Comparison of ENCODE assay signal across 11 cellular contexts in the genomic region with DNA sequence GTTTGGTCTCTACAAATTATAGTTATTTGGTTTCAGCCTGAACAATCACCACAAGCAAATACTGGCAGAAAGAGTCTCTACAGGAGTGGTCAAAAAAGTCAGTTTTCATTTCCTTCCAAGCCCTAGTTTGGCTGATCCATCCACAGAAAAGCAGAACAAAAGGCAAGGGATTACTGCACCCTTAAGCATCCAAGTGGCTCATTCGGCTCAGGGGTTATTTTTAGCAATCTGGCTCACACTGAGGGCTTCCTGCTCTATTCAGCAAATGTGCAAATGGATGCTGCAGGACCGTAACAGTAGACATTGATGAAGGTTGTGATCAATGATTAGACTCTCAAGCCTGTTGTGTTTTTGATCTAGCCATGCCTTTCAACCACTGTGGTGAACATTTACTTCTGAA.
DNase-seq lines count a peak whose midpoint lies in the region; FAIRE-seq and TF ChIP-seq lines count a peak whose summit lies in the region.
"Had no signal": no experiment of that assay in that cellular context is flagged by ENCODE, and none has a peak within 500 bp of the region (broad histone marks: within the 10 kb centered on the region; RNA-seq: fewer than 3 reads in every experiment).

No MANE protein-coding gene starts in this region.

- no peak overlapping the region for H2AK5ac ChIP-seq in mesendoderm (ENCODE audit: low read length)

- H3K4me2 ChIP-seq in astrocyte (ENCODE audit: low read length), result peak overlapping the region; percentile 81
- H3K4me2 ChIP-seq in mesendoderm (ENCODE audit: low read length), result no peak overlapping the region

- TF ChIP-seq CTCF in astrocyte (IDR thresholded peaks at IDR 0.05; ENCODE audit: insufficient read depth, low read depth, low read length), result no peak

- peak overlapping the region; percentile 75 for H3K27ac ChIP-seq in astrocyte (ENCODE audit: low read depth, low read length)
- no peak overlapping the region for H3K27ac ChIP-seq in mesendoderm (ENCODE audit: low read depth, low read length)

- H3K27ac Mint-ChIP-seq in astrocyte (ENCODE audit: unreplicated experiment), result peak overlapping the region; percentile 81
- H3K27ac Mint-ChIP-seq: activated naive CD8-positive, alpha-beta T cell treated with anti-CD3 and anti-CD28 coated beads, Interleukin-2, amount 50 U/mL, for 24 hours had no signal

- H3K4me3 ChIP-seq in astrocyte (ENCODE audit: insufficient read depth, low read depth, low read length) (peak overlapping the region; percentile 58), mesendoderm (ENCODE audit: low read length) (no peak overlapping the region)

- peaks cover 2% of the 10 kb centered on the region for H3K36me3 Mint-ChIP-seq in astrocyte (ENCODE audit: low read depth, unreplicated experiment)

- no peak overlapping the region for H3K4ac ChIP-seq in mesendoderm (ENCODE audit: low read depth, low read length)

- H3K56ac ChIP-seq in mesendoderm (ENCODE audit: low read length), result no peak overlapping the region

- no peak overlapping the region for H4K8ac ChIP-seq in mesendoderm (ENCODE audit: low read depth, low read length)

- H3K9ac ChIP-seq in astrocyte (ENCODE audit: low read length) (peak overlapping the region; percentile 75), mesendoderm (ENCODE audit: low read length) (no peak overlapping the region)

- peak; percentile 56 for DNase-seq in DMS153 treated with DMSO at 0.1 percent for 48 hours (lab: John Stamatoyannopoulos, UW; ENCODE audit: unreplicated experiment)
- peak; percentile 58 for DNase-seq in NCI-H1092 treated with DMSO at 0.1 percent for 48 hours (lab: John Stamatoyannopoulos, UW)
- peak; percentile 84 for DNase-seq in astrocyte (ENCODE audit: low read depth)
- peak; percentile 13 for DNase-seq in mesendoderm
- DNase-seq in effector CD8-positive, alpha-beta T cell (lab: John Stamatoyannopoulos, UW), result no peak
- DNase-seq in inferior parietal cortex (ENCODE audit: extremely low spot score), result no peak
- DNase-seq in middle frontal gyrus (ENCODE audit: extremely low spot score, low spot score), result no peak
- DNase-seq in HUDEP-2 (lab: John Stamatoyannopoulos, UW; ENCODE audit: unreplicated experiment in 76 of 76), result no peak
- DNase-seq: activated CD4-positive, alpha-beta T cell treated with anti-CD3 and anti-CD28 coated beads, Interleukin-2, amount 50 U/mL, for 4 hours; activated naive CD8-positive, alpha-beta T cell treated with anti-CD3 and anti-CD28 coated beads, Interleukin-2, amount 50 U/mL, for 24 hours; DND-41 had no signal

- peaks cover 34% of the 10 kb centered on the region for H3K4me1 ChIP-seq in astrocyte (ENCODE audit: insufficient read depth, low read length)
- H3K4me1 ChIP-seq in mesendoderm (ENCODE audit: control insufficient read depth, low read depth, low read length), result no peaks in the 10 kb centered on the region

- peak overlapping the region; percentile 17 for H3K4me3 Mint-ChIP-seq in astrocyte (ENCODE audit: unreplicated experiment)
- H3K4me3 Mint-ChIP-seq: activated naive CD8-positive, alpha-beta T cell treated with anti-CD3 and anti-CD28 coated beads, Interleukin-2, amount 50 U/mL, for 24 hours had no signal

- H3K4me1 Mint-ChIP-seq in astrocyte (ENCODE audit: low read depth, unreplicated experiment), result peaks cover 38% of the 10 kb centered on the region
- H3K4me1 Mint-ChIP-seq: activated naive CD8-positive, alpha-beta T cell treated with anti-CD3 and anti-CD28 coated beads, Interleukin-2, amount 50 U/mL, for 24 hours had no signal

- H2AFZ ChIP-seq in astrocyte (ENCODE audit: low read depth, low read length), result peak overlapping the region; percentile 39

- no peaks in the 10 kb centered on the region for H3K27me3 Mint-ChIP-seq in astrocyte (ENCODE audit: low read depth, unreplicated experiment)

- H3K79me2 ChIP-seq in astrocyte (ENCODE audit: insufficient read depth, low read length), result peaks cover 10% of the 10 kb centered on the region
- no peaks in the 10 kb centered on the region for H3K79me2 ChIP-seq in mesendoderm (ENCODE audit: control insufficient read depth, insufficient read depth, low read length)

- H4K5ac ChIP-seq in mesendoderm (ENCODE audit: low read length), result no peak overlapping the region

- H2BK120ac ChIP-seq in mesendoderm (ENCODE audit: low read depth, low read length), result no peak overlapping the region

- no peak overlapping the region for H2BK15ac ChIP-seq in mesendoderm (replicated peaks; ENCODE audit: low read depth)

- FAIRE-seq in astrocyte (lab: Jason Lieb, UNC), result peak; percentile 39

- peaks cover 2% of the 10 kb centered on the region for H3K9me3 Mint-ChIP-seq in astrocyte (ENCODE audit: unreplicated experiment)
- H3K9me3 Mint-ChIP-seq: activated naive CD8-positive, alpha-beta T cell treated with anti-CD3 and anti-CD28 coated beads, Interleukin-2, amount 50 U/mL, for 24 hours had no signal

- no CpG with 5 or more reads among the region's 2 CpGs for WGBS in mesendoderm (ENCODE audit: extremely low coverage, insufficient coverage, low lambda C conversion rate)

- H3K23ac ChIP-seq in mesendoderm (ENCODE audit: low read length), result no peak overlapping the region

- no peak overlapping the region for H3K18ac ChIP-seq in mesendoderm (ENCODE audit: low read length)

- H3K36me3 ChIP-seq in astrocyte (ENCODE audit: insufficient read depth, low read length) (no peaks in the 10 kb centered on the region), mesendoderm (ENCODE audit: control insufficient read depth, insufficient read depth, low read length) (no peaks in the 10 kb centered on the region)

- no peak overlapping the region for H2BK5ac ChIP-seq in mesendoderm (ENCODE audit: low read length)

- no peaks in the 10 kb centered on the region for H3K9me3 ChIP-seq in astrocyte (ENCODE audit: insufficient read depth, low read depth, low read length)

- no peaks in the 10 kb centered on the region for H3K79me1 ChIP-seq in mesendoderm (ENCODE audit: low read length)

- H3K27me3 ChIP-seq in astrocyte (ENCODE audit: insufficient read depth, low read length) (no peaks in the 10 kb centered on the region), mesendoderm (ENCODE audit: insufficient read depth, low read length, poor library complexity) (no peaks in the 10 kb centered on the region)

- no peaks in the 10 kb centered on the region for H4K20me1 ChIP-seq in astrocyte (ENCODE audit: insufficient read depth, low read length)

Comparison
In these comparisons a context has a peak if more than half of its experiments do, and no peak if none do; other contexts are left out.
1. DNase-seq: peak in DMS153 treated with DMSO at 0.1 percent for 48 hours (single experiment), NCI-H1092 treated with DMSO at 0.1 percent for 48 hours (single experiment), astrocyte (single experiment) and mesendoderm (single experiment); none in effector CD8-positive, alpha-beta T cell (single experiment), inferior parietal cortex (single experiment), middle frontal gyrus (single experiment) and HUDEP-2 (0 of 76).